ENCODE assay signal across 8 cellular contexts in genomic region chr15:74889390-74889881, GRCh38. TPM values are rescaled to one million over a fixed set of nuclear protein-coding genes. Genes with fewer than 3 reads are reported as not detected.
DNase-seq lines count a peak whose midpoint lies in the region; ATAC-seq, FAIRE-seq and TF ChIP-seq lines count a peak whose summit lies in the region.

No MANE protein-coding gene starts in this region.

- H3K27me3 ChIP-seq in BLaER1 treated with 17β-estradiol and CSF1 and Interleukin-3, amounts not matched to agents 10 nM and 100 nM = no peaks in the 10 kb centered on the region
- H3K27me3 ChIP-seq in breast epithelium = no peaks in the 10 kb centered on the region
- no peaks in the 10 kb centered on the region for H3K27me3 ChIP-seq in stomach

- TF ChIP-seq CTCF in breast epithelium (IDR thresholded peaks at IDR 0.05) = no peak
- no peak for TF ChIP-seq CTCF in kidney (IDR thresholded peaks at IDR 0.05; ENCODE audit: borderline replicate concordance, extremely low read depth, insufficient read depth)
- TF ChIP-seq CTCF in stomach (IDR thresholded peaks at IDR 0.05) = peak in 1 of 7 experiments; percentile 25

- H3K4me3 ChIP-seq in BLaER1 treated with 17β-estradiol and CSF1 and Interleukin-3, amounts not matched to agents 10 nM and 100 nM = peak overlapping the region; percentile 75 to 95 (median 90)
- H3K4me3 ChIP-seq in breast epithelium (peak overlapping the region; percentile 88 to 97 (median 91)), kidney (ENCODE audit: low read length in 2 of 2) (peak overlapping the region; percentile 91 to 98), stomach (peak overlapping the region; percentile 75 to 93 (median 88))

- peak overlapping the region in 7 of 11 experiments; percentile 78 to 91 (median 88); a peak in 8 of 22 replicates for H3K27ac ChIP-seq in BLaER1 treated with 17β-estradiol and CSF1 and Interleukin-3, amounts not matched to agents 10 nM and 100 nM
- H3K27ac ChIP-seq in breast epithelium (peak overlapping the region; percentile 77 to 89), kidney (ENCODE audit: low read depth in 2 of 2, low read length in 2 of 2) (no peak overlapping the region), stomach (peak overlapping the region in 4 of 5 donors; percentile 70 to 90 (median 84))

- WGBS in stomach, 5 donors = 6 to 16% (median 14%) methylated on average over 8 of the region's 8 CpGs

- H3K9ac ChIP-seq in BLaER1 treated with 17β-estradiol and CSF1 and Interleukin-3, amounts not matched to agents 10 nM and 100 nM = peak overlapping the region; percentile 82 to 94 (median 90); a peak in 20 of 22 replicates
- peak overlapping the region; percentile 34 to 93 for H3K9ac ChIP-seq in kidney (ENCODE audit: low read length in 2 of 2)

- no peak for TF ChIP-seq EP300 in stomach (IDR thresholded peaks at IDR 0.05)

- H3K4me2 ChIP-seq in BLaER1 treated with 17β-estradiol and CSF1 and Interleukin-3, amounts not matched to agents 10 nM and 100 nM = peak overlapping the region; percentile 93 to 100 (median 98)

- no peaks in the 10 kb centered on the region; a peak in 1 of 22 replicates for H4K20me1 ChIP-seq in BLaER1 treated with 17β-estradiol and CSF1 and Interleukin-3, amounts not matched to agents 10 nM and 100 nM

- FAIRE-seq in kidney (lab: Jason Lieb, UNC) = no peak

- H3K4me1 ChIP-seq in BLaER1 treated with 17β-estradiol and CSF1 and Interleukin-3, amounts not matched to agents 10 nM and 100 nM = peaks cover 22 to 71% (median 31%) of the 10 kb centered on the region in 10 experiments
- H3K4me1 ChIP-seq in breast epithelium (peaks cover 0 to 7% of the 10 kb centered on the region in 2 donors), kidney (ENCODE audit: control insufficient read depth in 1 of 2, insufficient read depth in 1 of 2, low read depth in 1 of 2, low read length in 2 of 2) (peaks cover 4 to 12% of the 10 kb centered on the region in 2 donors), stomach (peaks cover 12 to 53% (median 35%) of the 10 kb centered on the region in 4 donors)

- intact Hi-C loops in breast epithelium (cut with DNase I; ENCODE audit: low total_unique reads) = no loop called here
- intact Hi-C loops in kidney (cut with DNase I) = no loop called here
- intact Hi-C loops in stomach (cut with DNase I; ENCODE audit: low total_unique reads) = no loop called here

- H3K36me3 ChIP-seq in BLaER1 treated with 17β-estradiol and CSF1 and Interleukin-3, amounts not matched to agents 10 nM and 100 nM = peaks cover 16 to 31% (median 26%) of the 10 kb centered on the region in 11 experiments
- H3K36me3 ChIP-seq in breast epithelium (no peaks in the 10 kb centered on the region), kidney (ENCODE audit: control insufficient read depth in 1 of 2, insufficient read depth in 2 of 2, low read length in 2 of 2) (peaks cover 3 to 6% of the 10 kb centered on the region in 2 donors), stomach (peaks cover 8 to 26% (median 23%) of the 10 kb centered on the region in 4 donors)

- no peak for TF ChIP-seq POLR2A in breast epithelium (IDR thresholded peaks at IDR 0.05)
- no peak for TF ChIP-seq POLR2A in stomach (IDR thresholded peaks at IDR 0.05)

- DNase-seq in NCI-H2227 treated with DMSO at 0.1 percent for 48 hours (lab: John Stamatoyannopoulos, UW) = peak; percentile 56
- DNase-seq in breast epithelium (ENCODE audit: low spot score in 2 of 2) = no peak
- no peak for DNase-seq in kidney
- peak; percentile 34 for DNase-seq in stomach
- no peak for DNase-seq in NCI-H524 treated with DMSO at 0.1 percent for 48 hours (lab: John Stamatoyannopoulos, UW)

- ATAC-seq in GM21515 (IDR thresholded peaks at IDR 0.05; ENCODE audit: unreplicated experiment) (peak; percentile 20), HG02763 (IDR thresholded peaks at IDR 0.05; ENCODE audit: unreplicated experiment) (no peak)

- no peaks in the 10 kb centered on the region for H3K9me3 ChIP-seq in BLaER1 treated with 17β-estradiol and CSF1 and Interleukin-3, amounts not matched to agents 10 nM and 100 nM (replicated peaks in 1 of 11)
- H3K9me3 ChIP-seq in breast epithelium (no peaks in the 10 kb centered on the region), kidney (ENCODE audit: control insufficient read depth in 1 of 2, low read length in 2 of 2) (no peaks in the 10 kb centered on the region), stomach (no peaks in the 10 kb centered on the region)

RNA-seq across cellular contexts. Expression of gene MPI, which starts 0.4 kb away (rescaled TPM):
- total RNA-seq in breast epithelium (10 to 100 TPM; 42.7 to 70.1 (median 48.3) TPM), kidney (33.7 TPM), stomach (10 to 100 TPM; 17.0 to 35.7 (median 20.4) TPM)
- polyA plus RNA-seq in kidney (ENCODE audit: insufficient read depth, low read depth, low replicate concordance) (52.0 TPM), stomach (10 to 100 TPM; 18.4 to 20.7 (median 20.3) TPM)

RNA-seq across cellular contexts. Expression of gene SCAMP2, which starts 16.3 kb away (rescaled TPM):
- total RNA-seq in breast epithelium (10 to 100 TPM; 49.5 to 71.4 (median 69.4) TPM), kidney (102 TPM), stomach (100 to 1,000 TPM in 2 of 5 donors, 10 to 100 TPM in 3; 30.3 to 134 (median 45.5) TPM)
- polyA plus RNA-seq in kidney (ENCODE audit: insufficient read depth, low read depth, low replicate concordance) (87.9 TPM), stomach (10 to 100 TPM; 16.8 to 46.0 (median 20.3) TPM)

RNA-seq across cellular contexts. Expression of gene FAM219B, which starts 17.2 kb away (rescaled TPM):
- total RNA-seq in breast epithelium (10 to 100 TPM; 51.4 to 72.0 (median 54.1) TPM), kidney (76.5 TPM), stomach (10 to 100 TPM; 12.3 to 85.3 (median 49.5) TPM)
- polyA plus RNA-seq in kidney (ENCODE audit: insufficient read depth, low read depth, low replicate concordance) (41.7 TPM), stomach (10 to 100 TPM; 16.9 to 35.2 (median 28.9) TPM)

RNA-seq across cellular contexts. Expression of gene ULK3, which starts 46.5 kb away (rescaled TPM):
- total RNA-seq in breast epithelium (10 to 100 TPM; 28.3 to 48.8 (median 48.0) TPM), kidney (36.1 TPM), stomach (100 to 1,000 TPM in 2 of 5 donors, 10 to 100 TPM in 3; 25.0 to 251 (median 50.7) TPM)
- polyA plus RNA-seq in kidney (ENCODE audit: insufficient read depth, low read depth, low replicate concordance) (34.5 TPM), stomach (10 to 100 TPM; 19.4 to 42.4 (median 24.0) TPM)

RNA-seq across cellular contexts. Expression of gene COX5A, which starts 48.4 kb away (rescaled TPM):
- total RNA-seq in breast epithelium = 10 to 100 TPM; 55.6 to 73.8 (median 58.3) TPM
- total RNA-seq in kidney = 150 TPM
- polyA plus RNA-seq in kidney (ENCODE audit: insufficient read depth, low read depth, low replicate concordance) = 701 TPM
- 100 to 1,000 TPM in 2 of 5 donors, 10 to 100 TPM in 3; 44.0 to 156 (median 61.1) TPM for total RNA-seq in stomach
- polyA plus RNA-seq in stomach = 100 to 1,000 TPM; 298 to 516 (median 464) TPM

Comparison
In these comparisons a context has a peak if more than half of its experiments do, and no peak if none do; other contexts are left out.
1. H3K27ac ChIP-seq: peak in BLaER1 treated with 17β-estradiol and CSF1 and Interleukin-3, amounts not matched to agents 10 nM and 100 nM (7 of 11), breast epithelium (2 of 2) and stomach (4 of 5); none in kidney (0 of 2).
2. DNase-seq: peak in NCI-H2227 treated with DMSO at 0.1 percent for 48 hours (single experiment) and stomach (single experiment); none in breast epithelium (0 of 2), kidney (single experiment) and NCI-H524 treated with DMSO at 0.1 percent for 48 hours (single experiment).
3. Peak in every context shown above with its lines, with median percentiles within 50 percentile points of each other: H3K4me3 ChIP-seq.